30 cellular contexts compared by ENCODE assay signal in genomic region chr6:149179431-149179830, GRCh38.
"Had no signal": no experiment of that assay in that cellular context is flagged by ENCODE, and none has a peak within 500 bp of the region (broad histone marks: within the 10 kb centered on the region; RNA-seq: fewer than 3 reads in every experiment).

No MANE protein-coding gene starts in this region.

- FAIRE-seq: frontal cortex had no signal

- H3K4me1 ChIP-seq: adrenal gland, body of pancreas had no signal

- H3K4me3 Mint-ChIP-seq: activated CD4-positive, alpha-beta memory T cell treated with anti-CD3 and anti-CD28 coated beads for 36 hours; activated CD4-positive, alpha-beta T cell treated with anti-CD3 and anti-CD28 coated beads for 36 hours; activated CD4-positive, alpha-beta T cell treated with anti-CD3 and anti-CD28 coated beads, Interleukin-2, amount 10 ng/mL, durations not matched to agents 24 days and 14 days; activated CD8-positive, alpha-beta memory T cell treated with anti-CD3 and anti-CD28 coated beads, Interleukin-2, amount 10 ng/mL, durations not matched to agents 7 days and 5 days; activated CD8-positive, alpha-beta T cell treated with anti-CD3 and anti-CD28 coated beads, Interleukin-2, amount 10 ng/mL, durations not matched to agents 7 days and 5 days; activated naive CD4-positive, alpha-beta T cell treated with anti-CD3 and anti-CD28 coated beads for 36 hours; activated naive CD4-positive, alpha-beta T cell treated with anti-CD3 and anti-CD28 coated beads, Interleukin-2, amount 50 U/mL, for 24 hours; activated naive CD8-positive, alpha-beta T cell treated with anti-CD3 and anti-CD28 coated beads for 36 hours; activated naive CD8-positive, alpha-beta T cell treated with anti-CD3 and anti-CD28 coated beads, Interleukin-2, amount 50 U/mL, for 24 hours; activated T-helper 1 cell treated with anti-CD3 and anti-CD28 coated beads, Interleukin-12 subunit alpha, Interleukin-12 subunit beta, Interleukin-2, Interleukin-4 antibody, amounts not matched to agents 30 ng/mL and 10 ng/mL and 1 ng/mL, durations not matched to agents 14 hours and 24 hours and 36 hours; endodermal cell had no signal

- H3K36me3 ChIP-seq: adrenal gland had no signal

- H3K27ac ChIP-seq: adrenal gland, body of pancreas had no signal

- DNase-seq: activated CD4-positive, alpha-beta memory T cell treated with anti-CD3 and anti-CD28 coated beads for 36 hours; activated CD4-positive, alpha-beta T cell treated with anti-CD3 and anti-CD28 coated beads for 36 hours; activated CD4-positive, alpha-beta T cell treated with anti-CD3 and anti-CD28 coated beads, Interleukin-2, amount 10 ng/mL, durations not matched to agents 24 days and 14 days; activated CD4-positive, CD25-positive, alpha-beta regulatory T cell; activated CD4-positive, CD25-positive, alpha-beta regulatory T cell treated with anti-CD3 and anti-CD28 coated beads, Interleukin-2, amount 50 U/mL, for 72 hours; activated CD8-positive, alpha-beta memory T cell treated with anti-CD3 and anti-CD28 coated beads, Interleukin-2, amount 10 ng/mL, durations not matched to agents 7 days and 5 days; activated CD8-positive, alpha-beta memory T cell treated with anti-CD3 and anti-CD28 coated beads, Interleukin-2, amount 50 U/mL, for 4 hours; activated CD8-positive, alpha-beta T cell treated with anti-CD3 and anti-CD28 coated beads, Interleukin-2, amount 10 ng/mL, durations not matched to agents 7 days and 5 days; activated effector memory CD4-positive, alpha-beta T cell treated with anti-CD3 and anti-CD28 coated beads, Interleukin-2, amount 50 U/mL, for 16 hours; activated naive CD4-positive, alpha-beta T cell treated with anti-CD3 and anti-CD28 coated beads for 36 hours; activated naive CD8-positive, alpha-beta T cell treated with anti-CD3 and anti-CD28 coated beads for 36 hours; activated naive CD8-positive, alpha-beta T cell treated with anti-CD3 and anti-CD28 coated beads, Interleukin-2, amount 50 U/mL, for 24 hours; activated T-cell treated with anti-CD3 and anti-CD28 coated beads, Interleukin-2, amount 50 U/mL, for 1 hour; activated T-cell treated with anti-CD3 and anti-CD28 coated beads, Interleukin-2, amount 50 U/mL, for 48 hours; adrenal gland; amygdala; aorta; body of pancreas; caudate nucleus; cortex of kidney; effector CD8-positive, alpha-beta T cell; endodermal cell; foreskin fibroblast; head of caudate nucleus; T-helper 2 cell had no signal

- H3K9me3 ChIP-seq: adrenal gland, body of pancreas had no signal

- H3K4me3 ChIP-seq: adrenal gland, body of pancreas had no signal

- H3K4me1 Mint-ChIP-seq: endodermal cell had no signal

- H3K27me3 ChIP-seq: adrenal gland, body of pancreas had no signal

- H3K27me3 Mint-ChIP-seq: activated CD4-positive, alpha-beta memory T cell treated with anti-CD3 and anti-CD28 coated beads for 36 hours; activated CD4-positive, alpha-beta T cell treated with anti-CD3 and anti-CD28 coated beads for 36 hours; activated CD4-positive, alpha-beta T cell treated with anti-CD3 and anti-CD28 coated beads, Interleukin-2, amount 10 ng/mL, durations not matched to agents 24 days and 14 days; activated CD8-positive, alpha-beta memory T cell treated with anti-CD3 and anti-CD28 coated beads, Interleukin-2, amount 10 ng/mL, durations not matched to agents 7 days and 5 days; activated naive CD4-positive, alpha-beta T cell treated with anti-CD3 and anti-CD28 coated beads, Interleukin-2, amount 50 U/mL, for 24 hours; activated naive CD8-positive, alpha-beta T cell treated with anti-CD3 and anti-CD28 coated beads for 36 hours; activated naive CD8-positive, alpha-beta T cell treated with anti-CD3 and anti-CD28 coated beads, Interleukin-2, amount 50 U/mL, for 24 hours had no signal

- H3K27ac Mint-ChIP-seq: activated CD4-positive, alpha-beta memory T cell treated with anti-CD3 and anti-CD28 coated beads for 36 hours; activated CD4-positive, alpha-beta T cell treated with anti-CD3 and anti-CD28 coated beads for 36 hours; activated CD4-positive, alpha-beta T cell treated with anti-CD3 and anti-CD28 coated beads, Interleukin-2, amount 10 ng/mL, durations not matched to agents 24 days and 14 days; activated CD8-positive, alpha-beta memory T cell treated with anti-CD3 and anti-CD28 coated beads, Interleukin-2, amount 10 ng/mL, durations not matched to agents 7 days and 5 days; activated CD8-positive, alpha-beta T cell treated with anti-CD3 and anti-CD28 coated beads, Interleukin-2, amount 10 ng/mL, durations not matched to agents 7 days and 5 days; activated naive CD4-positive, alpha-beta T cell treated with anti-CD3 and anti-CD28 coated beads for 36 hours; activated naive CD4-positive, alpha-beta T cell treated with anti-CD3 and anti-CD28 coated beads, Interleukin-2, amount 50 U/mL, for 24 hours; activated naive CD8-positive, alpha-beta T cell treated with anti-CD3 and anti-CD28 coated beads for 36 hours; activated naive CD8-positive, alpha-beta T cell treated with anti-CD3 and anti-CD28 coated beads, Interleukin-2, amount 50 U/mL, for 24 hours; activated T-helper 1 cell treated with anti-CD3 and anti-CD28 coated beads, Interleukin-12 subunit alpha, Interleukin-12 subunit beta, Interleukin-2, Interleukin-4 antibody, amounts not matched to agents 30 ng/mL and 10 ng/mL and 1 ng/mL, durations not matched to agents 14 hours and 24 hours and 36 hours; activated T-helper 2 cell treated with anti-CD3 and anti-CD28 coated beads, Interferon-gamma antibody, Interleukin-2, Interleukin-4, amounts not matched to agents 10 μg/mL and 5 μg/mL and 100 μg/mL, durations not matched to agents 14 hours and 24 hours and 36 hours; endodermal cell had no signal

- ATAC-seq: activated CD4-positive, alpha-beta T cell treated with anti-CD3 and anti-CD28 coated beads for 36 hours; activated CD8-positive, alpha-beta memory T cell treated with anti-CD3 and anti-CD28 coated beads, Interleukin-2, amount 10 ng/mL, durations not matched to agents 7 days and 5 days; activated CD8-positive, alpha-beta T cell treated with anti-CD3 and anti-CD28 coated beads, Interleukin-2, amount 10 ng/mL, durations not matched to agents 7 days and 5 days; activated naive CD8-positive, alpha-beta T cell treated with anti-CD3 and anti-CD28 coated beads, Interleukin-2, amount 50 U/mL, for 24 hours; body of pancreas; esophagus mucosa had no signal
